8 cellular contexts compared by ENCODE assay signal in genomic region chr11:22666320-22666699, GRCh38. TPM values are rescaled to one million over a fixed set of nuclear protein-coding genes. Genes with fewer than 3 reads are reported as not detected.
DNase-seq lines count a peak whose midpoint lies in the region; ATAC-seq and TF ChIP-seq lines count a peak whose summit lies in the region.

GAS2 (plus strand) TSS chr11:22666611; CDS start chr11:22674870, 8,259 bp downstream.

- POLR2A ChIA-PET in PC-9 (lab: Charles Lee; ENCODE audit: unreplicated experiment) = no interaction called here

- no peak within 1 kb of the TSS for H2AFZ ChIP-seq in PC-9

- intact Hi-C loops in PC-9 (cut with micrococcal nuclease; ENCODE audit: unreplicated experiment) = no loop called here

- no peak within 1 kb of the TSS for H3K4me2 ChIP-seq in PC-9

- H3K9me3 ChIP-seq in mucosa of stomach (ENCODE audit: control insufficient read depth, low read length) (no peaks in the 10 kb centered on the region), PC-9 (ENCODE audit: insufficient read depth, low read depth) (no peaks in the 10 kb centered on the region)

- H3K4me3 ChIP-seq in brain microvascular endothelial cell (ENCODE audit: low read depth, low read length) (peak within 1 kb of the TSS; percentile 50), mucosa of stomach (ENCODE audit: low read length) (peak within 1 kb of the TSS; percentile 44), PC-9 (no peak within 1 kb of the TSS)

- no peaks in the 10 kb centered on the region for H3F3A ChIP-seq in PC-9 (ENCODE audit: insufficient read depth, low read depth)

- H3K27ac ChIP-seq in brain microvascular endothelial cell (no peak within 1 kb of the TSS), PC-9 (no peak within 1 kb of the TSS)

- in situ Hi-C loops in brain microvascular endothelial cell (cut with HindIII; ENCODE audit: low pct_ligation_motif_present, low sequenced_read_pairs) = no loop called here

- CTCF ChIA-PET in PC-9 (lab: Charles Lee) = no interaction called here

- DNase-seq in brain microvascular endothelial cell (no peak), epidermal melanocyte (ENCODE audit: insufficient read length, low spot score) (no peak), PC-9 (no peak), inferior parietal cortex (ENCODE audit: extremely low spot score) (no peak)
- no peak for DNase-seq in activated effector memory CD4-positive, alpha-beta T cell treated with anti-CD3 and anti-CD28 coated beads, Interleukin-2, amount 50 U/mL, for 16 hours

- ATAC-seq in GM18909 (IDR thresholded peaks at IDR 0.05; ENCODE audit: poor library complexity, unreplicated experiment) = peak; percentile 15
- ATAC-seq in HG02973 (IDR thresholded peaks at IDR 0.05; ENCODE audit: unreplicated experiment) = peak; percentile 19

- no peaks in the 10 kb centered on the region for H3K36me3 ChIP-seq in brain microvascular endothelial cell (replicated peaks)
- H3K36me3 ChIP-seq in mucosa of stomach (ENCODE audit: control insufficient read depth, insufficient read depth, low read length) = no peaks in the 10 kb centered on the region
- H3K36me3 ChIP-seq in PC-9 (ENCODE audit: low read depth) = no peaks in the 10 kb centered on the region

- no peaks in the 10 kb centered on the region for H3K79me2 ChIP-seq in PC-9 (ENCODE audit: low read depth)

- H3K4me1 ChIP-seq in mucosa of stomach (ENCODE audit: control insufficient read depth, insufficient read depth, low read length) (peaks cover 3% of the 10 kb centered on the region), PC-9 (replicated peaks; ENCODE audit: insufficient read depth) (no peaks in the 10 kb centered on the region)

- H3K27me3 ChIP-seq in brain microvascular endothelial cell (replicated peaks) (peaks cover 17% of the 10 kb centered on the region), mucosa of stomach (ENCODE audit: control insufficient read depth, insufficient read depth, low read length) (peaks cover 9% of the 10 kb centered on the region), PC-9 (ENCODE audit: insufficient read depth, low read depth) (peaks cover 4% of the 10 kb centered on the region; the same call in 1 of the 2 replicates)

- TF ChIP-seq CTCF in brain microvascular endothelial cell (IDR thresholded peaks at IDR 0.05; ENCODE audit: low read depth, low read length, missing control alignments) (no peak), PC-9 (conservative IDR thresholded peaks at IDR 0.05) (no peak)

- no peaks in the 10 kb centered on the region for H3K9me2 ChIP-seq in PC-9 (ENCODE audit: insufficient read depth)

- H3K9ac ChIP-seq in mucosa of stomach (ENCODE audit: low read length) = peak within 1 kb of the TSS; percentile 79

- BruUV-seq in PC-9 (replicated peaks; lab: Mats Ljungman, UMichigan) = no TSS peak

- no peaks in the 10 kb centered on the region for H4K20me1 ChIP-seq in PC-9 (ENCODE audit: insufficient read depth)

RNA-seq across cellular contexts. Expression of gene GAS2, which starts in this region (rescaled TPM):
- total RNA-seq in PC-9 (2021) = 2.8 and 3.2 TPM in 2 replicates
